Comparison of ENCODE assay signal across 29 cellular contexts in the genomic region with DNA sequence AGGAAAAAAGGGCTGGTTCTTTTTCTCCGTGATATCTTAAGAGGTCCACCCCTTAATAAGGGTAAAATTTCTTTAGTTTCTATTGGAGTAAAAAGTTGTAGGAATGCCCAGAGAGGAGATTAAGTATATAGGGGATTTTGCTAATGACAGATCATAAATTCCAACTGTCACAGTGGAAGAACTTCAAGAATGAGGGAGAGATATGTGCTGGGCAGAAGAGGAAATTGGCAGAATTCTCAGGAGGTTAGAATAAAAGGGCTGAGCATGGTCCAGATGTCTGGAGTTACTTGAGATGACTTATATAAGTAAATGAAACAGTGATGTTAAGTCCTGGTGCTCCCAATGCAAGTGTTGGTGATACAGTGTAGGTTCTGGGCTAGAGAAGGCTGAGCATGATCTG.
"Had no signal": no experiment of that assay in that cellular context is flagged by ENCODE, and none has a peak within 500 bp of the region (broad histone marks: within the 10 kb centered on the region; RNA-seq: fewer than 3 reads in every experiment).

No MANE protein-coding gene starts in this region.

- FAIRE-seq: endometrium, endothelial cell of umbilical vein, frontal cortex had no signal

- H3K27ac Mint-ChIP-seq: activated B cell treated with CpG ODN at 0.5 μM for 24 hours; activated CD8-positive, alpha-beta T cell treated with anti-CD3 and anti-CD28 coated beads for 36 hours; activated naive CD8-positive, alpha-beta T cell; activated T-helper 17 cell treated with anti-CD3 and anti-CD28 coated beads, Interleukin-2, amount 50 U/mL, for 72 hours; T-helper 17 cell; T-helper 2 cell treated with Interferon-gamma antibody and Interleukin-4, amounts not matched to agents 5 μg/mL and 100 μg/mL, for 36 hours had no signal

- DNase-seq: activated B cell treated with CpG ODN at 0.5 μM for 24 hours; activated CD4-positive, alpha-beta T cell treated with anti-CD3 and anti-CD28 coated beads for 48 hours; activated CD4-positive, alpha-beta T cell treated with anti-CD3 and anti-CD28 coated beads, Interleukin-2, amount 50 U/mL, for 1 hour; activated CD4-positive, alpha-beta T cell treated with anti-CD3 and anti-CD28 coated beads, Interleukin-2, amount 50 U/mL, for 48 hours; activated CD8-positive, alpha-beta memory T cell treated with anti-CD3 and anti-CD28 coated beads for 24 hours; activated CD8-positive, alpha-beta T cell treated with anti-CD3 and anti-CD28 coated beads for 36 hours; activated effector memory CD4-positive, alpha-beta T cell treated with Interleukin-2 at 50 U/mL for 16 hours; activated gamma-delta T cell treated with Interleukin-2 at 50 U/mL for 16 hours; activated naive CD4-positive, alpha-beta T cell treated with anti-CD3 and anti-CD28 coated beads, Interleukin-2, amount 50 U/mL, for 16 hours; activated naive CD4-positive, alpha-beta T cell treated with Interleukin-2 at 50 U/mL for 16 hours; activated T-cell treated with anti-CD3 and anti-CD28 coated beads, Interleukin-2, amount 50 U/mL, for 4 hours; amygdala; aorta; body of pancreas; caudate nucleus; colonic mucosa; effector CD8-positive, alpha-beta T cell; esophagus squamous epithelium; head of caudate nucleus; T-helper 17 cell; T1000; WERI-Rb-1 had no signal

- ATAC-seq: activated CD4-positive, CD25-positive, alpha-beta regulatory T cell treated with anti-CD3 and anti-CD28 coated beads, Interleukin-2, amount 50 U/mL, for 24 hours; activated CD8-positive, alpha-beta T cell treated with anti-CD3 and anti-CD28 coated beads for 36 hours; activated T-cell treated with anti-CD3 and anti-CD28 coated beads, Interleukin-2, amount 50 U/mL, for 4 hours; activated T-helper 17 cell treated with anti-CD3 and anti-CD28 coated beads, Interleukin-2, amount 50 U/mL, for 72 hours; body of pancreas; T-helper 17 cell had no signal

- H3K27me3 Mint-ChIP-seq: activated B cell treated with CpG ODN at 0.5 μM for 24 hours; activated CD8-positive, alpha-beta T cell treated with anti-CD3 and anti-CD28 coated beads for 36 hours; activated naive CD8-positive, alpha-beta T cell; activated T-helper 17 cell treated with anti-CD3 and anti-CD28 coated beads, Interleukin-2, amount 50 U/mL, for 72 hours; T-helper 17 cell had no signal

- H3K36me3 Mint-ChIP-seq: activated naive CD8-positive, alpha-beta T cell had no signal

- H3K4me1 Mint-ChIP-seq: activated B cell treated with CpG ODN at 0.5 μM for 24 hours; activated T-helper 17 cell treated with anti-CD3 and anti-CD28 coated beads, Interleukin-2, amount 50 U/mL, for 72 hours; T-helper 17 cell had no signal

- H3K4me3 ChIP-seq: body of pancreas, colonic mucosa, esophagus squamous epithelium had no signal

- H3K4me3 Mint-ChIP-seq: activated B cell treated with CpG ODN at 0.5 μM for 24 hours; activated CD8-positive, alpha-beta T cell treated with anti-CD3 and anti-CD28 coated beads for 36 hours; activated naive CD8-positive, alpha-beta T cell; activated T-cell treated with anti-CD3 and anti-CD28 coated beads, Interleukin-2, amount 50 U/mL, for 4 hours; activated T-helper 17 cell treated with anti-CD3 and anti-CD28 coated beads, Interleukin-2, amount 50 U/mL, for 72 hours; T-helper 17 cell; T-helper 2 cell treated with Interferon-gamma antibody and Interleukin-4, amounts not matched to agents 5 μg/mL and 100 μg/mL, for 36 hours had no signal
